In genomic region chr12:2492166-2492705, GRCh38 we compare ENCODE assay signal across 16 cellular contexts.
"Had no signal": no experiment of that assay in that cellular context is flagged by ENCODE, and none has a peak within 500 bp of the region (broad histone marks: within the 10 kb centered on the region; RNA-seq: fewer than 3 reads in every experiment).

No MANE protein-coding gene starts in this region.

- H3K27ac ChIP-seq: gastroesophageal sphincter, hepatocyte, ovary, stomach, suprapubic skin, thyroid gland had no signal

- H3K79me2 ChIP-seq: hepatocyte had no signal

- H3K9me3 ChIP-seq: gastroesophageal sphincter, ovary, stomach, suprapubic skin, thyroid gland had no signal

- FAIRE-seq: endometrium, urothelium cell line had no signal

- H3K4me2 ChIP-seq: hepatocyte had no signal

- ATAC-seq: esophagus mucosa, gastroesophageal sphincter, natural killer cell, sciatic nerve had no signal

- H3K27me3 ChIP-seq: gastroesophageal sphincter, hepatocyte, ovary, stomach, suprapubic skin, thyroid gland had no signal

- H3K4me3 ChIP-seq: gastroesophageal sphincter, hepatocyte, ovary, stomach, suprapubic skin, thyroid gland had no signal

- H3K36me3 ChIP-seq: ovary, stomach, suprapubic skin, thyroid gland had no signal

- DNase-seq: effector memory CD4-positive, alpha-beta T cell; glutamatergic neuron; natural killer cell; nucleus accumbens; ovary; stimulated activated CD4-positive, alpha-beta T cell treated with anti-CD3 and anti-CD28 coated beads, Interleukin-12 subunit alpha, Interleukin-12 subunit beta, amount 100 ng/mL, for 4 hours; stimulated activated naive CD4-positive, alpha-beta T cell; stomach; thyroid gland had no signal
